In the genomic region with DNA sequence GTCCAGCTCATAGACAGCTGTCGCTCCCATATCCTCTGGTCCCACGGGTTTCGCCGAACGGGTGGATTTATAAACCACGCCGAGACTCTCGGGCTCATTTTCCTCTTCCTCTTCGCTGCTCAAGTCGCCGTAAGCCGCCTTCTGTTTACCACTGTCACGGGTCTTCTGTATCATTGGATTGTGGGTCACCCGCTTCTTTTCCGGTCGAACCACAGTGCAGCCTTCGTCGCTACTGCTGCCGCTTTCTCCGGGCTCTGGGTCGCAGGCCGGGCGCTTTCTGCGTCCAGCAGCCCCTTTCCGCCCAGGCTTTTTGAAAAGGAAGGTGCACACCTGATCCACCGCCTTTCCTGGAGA, we compare ENCODE assay signal across 8 cellular contexts. TPM values are rescaled to one million over a fixed set of nuclear protein-coding genes. Genes with fewer than 3 reads are reported as not detected.
A peak's percentile ranks its signal among the peaks of the same experiment; 100 is the strongest.
DNase-seq lines count a peak whose midpoint lies in the region; ATAC-seq and TF ChIP-seq lines count a peak whose summit lies in the region.

No MANE protein-coding gene starts in this region.

- H3K4me3 ChIP-seq in BE2C (ENCODE audit: low read depth, low read length) (peak overlapping the region; percentile 92), iPS DF 6.9 (ENCODE audit: low read length) (peak overlapping the region; percentile 97)

- H3K9me3 Mint-ChIP-seq in activated naive CD8-positive, alpha-beta T cell (ENCODE audit: low read depth): no peaks in the 10 kb centered on the region
- no peaks in the 10 kb centered on the region for H3K9me3 Mint-ChIP-seq in stimulated activated effector memory CD8-positive, alpha-beta T cell treated with anti-CD3 and anti-CD28 coated beads, Interleukin-12 subunit alpha, Interleukin-12 subunit beta, amount 100 ng/mL, for 72 hours

- DNase-seq in BE2C (no peak), iPS DF 6.9 (ENCODE audit: low read depth, low spot score) (no peak), NCI-H2029 treated with DMSO at 0.1 percent for 48 hours (lab: John Stamatoyannopoulos, UW) (no peak), posterior cingulate gyrus (no peak)
- no peak for DNase-seq in stimulated activated effector memory CD8-positive, alpha-beta T cell treated with anti-CD3 and anti-CD28 coated beads, Interleukin-12 subunit alpha, Interleukin-12 subunit beta, amount 100 ng/mL, for 72 hours (ENCODE audit: low spot score in 2 of 2)

- ATAC-seq in GM19397 (IDR thresholded peaks at IDR 0.05; ENCODE audit: unreplicated experiment): peak; percentile 39
- peak; percentile 36 for ATAC-seq in HG03442 (IDR thresholded peaks at IDR 0.05; ENCODE audit: unreplicated experiment)
- peak; percentile 70 for ATAC-seq in stimulated activated effector memory CD8-positive, alpha-beta T cell treated with anti-CD3 and anti-CD28 coated beads, Interleukin-12 subunit alpha, Interleukin-12 subunit beta, amount 100 ng/mL, for 72 hours

- no peaks in the 10 kb centered on the region for H3K27me3 ChIP-seq in BE2C
- no peaks in the 10 kb centered on the region for H3K27me3 ChIP-seq in iPS DF 6.9 (ENCODE audit: control insufficient read depth, insufficient read depth, low read length)

- TF ChIP-seq CTCF in BE2C (IDR thresholded peaks at IDR 0.05; ENCODE audit: low read depth, low read length): no peak

- WGBS in iPS DF 6.9 (ENCODE audit: insufficient coverage, insufficient read length): no CpG with 5 or more reads among the region's 26 CpGs

- H3K27me3 Mint-ChIP-seq in activated naive CD8-positive, alpha-beta T cell: no peaks in the 10 kb centered on the region

- no peaks in the 10 kb centered on the region for H3K9me3 ChIP-seq in BE2C
- no peaks in the 10 kb centered on the region for H3K9me3 ChIP-seq in iPS DF 6.9 (ENCODE audit: control insufficient read depth, insufficient read depth, low read length)

- intact Hi-C loops in posterior cingulate gyrus (cut with DNase I): loop anchor here (2.0 to 10.0 kb wide), 3 partner anchors 18 to 79 kb away; partner anchors contain the start of genes NKAP, RPL39 and UPF3B

- no peaks in the 10 kb centered on the region for H3K36me3 Mint-ChIP-seq in activated naive CD8-positive, alpha-beta T cell
- H3K36me3 Mint-ChIP-seq in stimulated activated effector memory CD8-positive, alpha-beta T cell treated with anti-CD3 and anti-CD28 coated beads, Interleukin-12 subunit alpha, Interleukin-12 subunit beta, amount 100 ng/mL, for 72 hours: peaks cover 54% of the 10 kb centered on the region

- peak overlapping the region; percentile 100 for H3K4me3 Mint-ChIP-seq in activated naive CD8-positive, alpha-beta T cell
- peak overlapping the region; percentile 98 for H3K4me3 Mint-ChIP-seq in stimulated activated effector memory CD8-positive, alpha-beta T cell treated with anti-CD3 and anti-CD28 coated beads, Interleukin-12 subunit alpha, Interleukin-12 subunit beta, amount 100 ng/mL, for 72 hours

- H3K27ac ChIP-seq in iPS DF 6.9 (ENCODE audit: low read length): no peak overlapping the region

- H3K36me3 ChIP-seq in BE2C: 0 out of 2 replicates have a peak, but pooled peaks cover under 1% of the 10 kb centered on the region
- no peaks in the 10 kb centered on the region for H3K36me3 ChIP-seq in iPS DF 6.9 (ENCODE audit: control insufficient read depth, insufficient read depth, low read length)

- H3K4me1 ChIP-seq in BE2C (no peaks in the 10 kb centered on the region), iPS DF 6.9 (ENCODE audit: control insufficient read depth, insufficient read depth, low read length) (no peaks in the 10 kb centered on the region)

- peaks cover 18% of the 10 kb centered on the region for H3K4me1 Mint-ChIP-seq in activated naive CD8-positive, alpha-beta T cell (ENCODE audit: low read depth)
- H3K4me1 Mint-ChIP-seq in stimulated activated effector memory CD8-positive, alpha-beta T cell treated with anti-CD3 and anti-CD28 coated beads, Interleukin-12 subunit alpha, Interleukin-12 subunit beta, amount 100 ng/mL, for 72 hours: peaks cover 6% of the 10 kb centered on the region

- H3K27ac Mint-ChIP-seq in activated naive CD8-positive, alpha-beta T cell: peak overlapping the region; percentile 99
- peak overlapping the region; percentile 99 for H3K27ac Mint-ChIP-seq in stimulated activated effector memory CD8-positive, alpha-beta T cell treated with anti-CD3 and anti-CD28 coated beads, Interleukin-12 subunit alpha, Interleukin-12 subunit beta, amount 100 ng/mL, for 72 hours

RNA-seq across cellular contexts. Expression of gene RNF113A, which starts 0.3 kb away (rescaled TPM):
- 63.5 TPM for polyA plus RNA-seq in BE2C (2012; ENCODE audit: insufficient read depth, insufficient read length, low read depth)

RNA-seq across cellular contexts. Expression of gene NDUFA1, which starts 0.4 kb away (rescaled TPM):
- 227 TPM for polyA plus RNA-seq in BE2C (2012; ENCODE audit: insufficient read depth, insufficient read length, low read depth)

RNA-seq across cellular contexts. Expression of gene UPF3B, which starts 18.5 kb away (rescaled TPM):
- polyA plus RNA-seq in BE2C (2012; ENCODE audit: insufficient read depth, insufficient read length, low read depth): 15.0 TPM

RNA-seq across cellular contexts. Expression of gene AKAP14, which starts 24.5 kb away (rescaled TPM):
- not detected for polyA plus RNA-seq in BE2C (2012; ENCODE audit: insufficient read depth, insufficient read length, low read depth)
